15 cellular contexts compared by ENCODE assay signal in the genomic region with DNA sequence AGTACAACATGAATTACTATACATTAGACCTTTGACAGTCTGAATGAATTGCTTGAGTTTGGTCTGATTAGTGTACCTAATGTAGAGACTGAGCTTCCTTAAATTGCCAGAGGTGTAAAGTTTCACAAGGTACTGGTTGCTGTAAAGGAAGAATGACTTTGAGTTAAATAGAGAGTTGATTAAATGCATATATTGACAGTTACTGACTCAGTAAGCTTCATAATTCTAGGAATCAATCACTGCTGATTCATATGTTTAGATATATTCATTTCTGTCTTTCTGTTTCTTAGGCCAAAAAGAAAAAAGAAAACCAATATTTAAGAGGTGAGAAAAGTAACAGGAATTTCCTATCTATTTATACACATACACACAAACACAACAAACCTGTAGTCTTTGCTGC. TPM values are rescaled to one million over a fixed set of nuclear protein-coding genes. Genes with fewer than 3 reads are reported as not detected.
DNase-seq lines count a peak whose midpoint lies in the region; ATAC-seq lines count a peak whose summit lies in the region.
"Had no signal": no experiment of that assay in that cellular context is flagged by ENCODE, and none has a peak within 500 bp of the region (broad histone marks: within the 10 kb centered on the region; RNA-seq: fewer than 3 reads in every experiment).

No MANE protein-coding gene starts in this region.

- H3K4me3 ChIP-seq in H7 (ENCODE audit: insufficient read depth, low read depth, low read length): no peak overlapping the region
- H3K4me3 ChIP-seq: tibial artery had no signal

- H3K9me3 Mint-ChIP-seq in activated naive CD8-positive, alpha-beta T cell treated with anti-CD3 and anti-CD28 coated beads, Interleukin-2, amount 50 U/mL, for 24 hours: no peaks in the 10 kb centered on the region
- H3K9me3 Mint-ChIP-seq: endodermal cell had no signal

- H3K36me3 Mint-ChIP-seq in activated naive CD8-positive, alpha-beta T cell treated with anti-CD3 and anti-CD28 coated beads, Interleukin-2, amount 50 U/mL, for 24 hours (ENCODE audit: low read depth): no peaks in the 10 kb centered on the region

- H3K27me3 Mint-ChIP-seq in activated naive CD8-positive, alpha-beta T cell treated with anti-CD3 and anti-CD28 coated beads, Interleukin-2, amount 50 U/mL, for 24 hours: peaks cover 21% of the 10 kb centered on the region

- peaks cover 62% of the 10 kb centered on the region for H3K4me1 Mint-ChIP-seq in activated naive CD8-positive, alpha-beta T cell treated with anti-CD3 and anti-CD28 coated beads, Interleukin-2, amount 50 U/mL, for 24 hours

- H3K4me3 Mint-ChIP-seq in activated naive CD8-positive, alpha-beta T cell treated with anti-CD3 and anti-CD28 coated beads, Interleukin-2, amount 50 U/mL, for 24 hours: peak overlapping the region; percentile 12
- H3K4me3 Mint-ChIP-seq: endodermal cell had no signal

- peak overlapping the region; percentile 81 for H3K27ac Mint-ChIP-seq in activated naive CD8-positive, alpha-beta T cell treated with anti-CD3 and anti-CD28 coated beads, Interleukin-2, amount 50 U/mL, for 24 hours
- H3K27ac Mint-ChIP-seq: endodermal cell had no signal

- H3K27me3 ChIP-seq in H7 (ENCODE audit: control insufficient read depth, insufficient read depth, low read length): no peaks in the 10 kb centered on the region

- no peaks in the 10 kb centered on the region for H3K36me3 ChIP-seq in H7 (replicated peaks; ENCODE audit: control insufficient read depth, insufficient read depth, low read length)
- H3K36me3 ChIP-seq: tibial artery had no signal

- ATAC-seq in GM18508 (IDR thresholded peaks at IDR 0.05; ENCODE audit: insufficient read depth, unreplicated experiment) (peak; percentile 30), GM19351 (IDR thresholded peaks at IDR 0.05; ENCODE audit: unreplicated experiment) (peak; percentile 49), HG03045 (IDR thresholded peaks at IDR 0.05; ENCODE audit: unreplicated experiment) (peak; percentile 53)
- ATAC-seq in activated naive CD8-positive, alpha-beta T cell treated with anti-CD3 and anti-CD28 coated beads, Interleukin-2, amount 50 U/mL, for 24 hours: peak; percentile 65

- no peak for DNase-seq in activated naive CD8-positive, alpha-beta T cell treated with anti-CD3 and anti-CD28 coated beads, Interleukin-2, amount 50 U/mL, for 24 hours
- DNase-seq in AG20443 (ENCODE audit: low spot score) (no peak), H7 (no peak), SKM-1 treated with dmso at 0.1 percent for 144 hours (lab: John Stamatoyannopoulos, UW; ENCODE audit: unreplicated experiment) (no peak)
- DNase-seq: endodermal cell, hippocampal formation, Kasumi-1, NCI-H446 treated with DMSO at 0.1 percent for 48 hours, SK-N-SH, tibial artery had no signal

RNA-seq across cellular contexts. Expression of gene ART3, which starts 16.2 kb away (rescaled TPM):
- 0.42 TPM in 1 of 2 replicates, not detected in the other for total RNA-seq in H7 (2014; rRNA removed; shearing (Covaris generic))
- total RNA-seq: astrocyte, pulmonary artery endothelial cell had no signal

RNA-seq across cellular contexts. Expression of gene CXCL11, which starts 22.4 kb away (rescaled TPM):
- not detected in 2 replicates for total RNA-seq in H7 (2014; rRNA removed; shearing (Covaris generic))
- total RNA-seq: endodermal cell had no signal

RNA-seq across cellular contexts. Expression of gene CXCL10, which starts 35.0 kb away (rescaled TPM):
- not detected in 2 replicates for total RNA-seq in H7 (2014; rRNA removed; shearing (Covaris generic))
- total RNA-seq: endodermal cell had no signal

RNA-seq across cellular contexts. Expression of gene CXCL9, which starts 51.0 kb away (rescaled TPM):
- not detected in 2 replicates for total RNA-seq in H7 (2014; rRNA removed; shearing (Covaris generic))
- total RNA-seq: astrocyte, endodermal cell, pulmonary artery endothelial cell had no signal
